1 cellular context compared by ENCODE assay signal in the genomic region with DNA sequence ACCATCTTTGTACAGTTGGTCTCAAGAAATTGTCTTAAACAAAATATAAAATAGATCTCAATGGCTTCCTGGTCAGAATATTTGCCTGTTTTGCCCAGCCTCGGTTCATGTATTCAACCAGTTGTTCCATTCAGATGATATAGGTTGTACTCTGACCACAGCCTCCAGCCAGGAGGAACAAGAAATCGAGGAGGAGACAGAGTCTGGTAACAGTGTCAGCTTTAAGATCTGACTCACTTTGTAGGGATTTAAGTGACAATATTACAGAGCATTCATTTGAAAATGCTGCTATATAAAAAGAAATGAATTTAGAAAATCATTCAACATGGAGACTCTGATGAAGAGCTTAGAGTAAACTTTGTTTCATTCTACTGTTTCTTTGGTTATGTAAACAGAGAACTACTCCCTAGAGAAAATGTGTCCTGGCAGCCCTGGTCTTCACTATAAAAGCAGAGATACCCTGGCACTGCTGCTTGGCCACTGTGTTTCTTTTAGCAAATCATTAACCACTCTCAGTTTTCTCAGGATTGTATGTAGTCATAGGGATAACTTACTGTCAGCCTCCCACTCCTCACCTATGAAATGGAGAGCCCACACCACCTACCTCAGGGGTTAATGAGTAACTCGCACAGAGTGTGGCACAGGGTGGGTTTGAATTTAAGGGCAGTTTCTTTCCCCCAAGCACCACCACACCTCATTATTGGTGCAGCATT.
TF ChIP-seq lines count a peak whose summit lies in the region.

No MANE protein-coding gene starts in this region.

TF ChIP-seq in WTC11, 78 proteins besides CTCF, POLR2A, EP300 and RAD21 (continued from another document):
- TF ChIP-seq ZNF512 (CRISPR knock-in tag; IDR thresholded peaks at IDR 0.05; ENCODE audit: borderline replicate concordance): no peak
- no peak for TF ChIP-seq TEAD4 (CRISPR knock-in tag; IDR thresholded peaks at IDR 0.05)
- no peak for TF ChIP-seq OVOL2 (CRISPR knock-in tag; IDR thresholded peaks at IDR 0.05; ENCODE audit: borderline replicate concordance)
- no peak for TF ChIP-seq ZNF317 (CRISPR knock-in tag; IDR thresholded peaks at IDR 0.05; ENCODE audit: borderline replicate concordance, low read depth)
- no peak for TF ChIP-seq MXD4 (CRISPR knock-in tag; IDR thresholded peaks at IDR 0.05; ENCODE audit: borderline replicate concordance)
